Comparison of ENCODE assay signal across 26 cellular contexts in the genomic region with DNA sequence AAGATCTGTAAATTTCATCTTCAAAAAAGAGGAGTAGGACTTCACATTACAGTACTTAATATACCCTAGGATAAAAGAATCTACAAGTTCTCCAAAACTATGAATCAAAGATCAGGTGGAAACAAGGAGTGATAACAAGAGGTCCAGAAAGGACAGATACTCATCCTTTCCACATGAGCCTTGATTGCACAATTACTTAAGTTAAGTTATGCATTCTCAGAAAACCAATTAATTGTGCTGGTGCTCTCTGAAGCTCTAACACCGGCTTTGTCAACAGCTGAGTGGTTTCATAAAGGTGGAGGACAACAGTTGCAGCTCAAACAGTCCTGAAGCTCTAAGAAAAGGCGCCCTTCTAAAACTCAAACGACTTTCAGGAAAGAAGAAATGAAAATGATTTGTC.
DNase-seq lines count a peak whose midpoint lies in the region; ATAC-seq, FAIRE-seq and TF ChIP-seq lines count a peak whose summit lies in the region.
"Had no signal": no experiment of that assay in that cellular context is flagged by ENCODE, and none has a peak within 500 bp of the region (broad histone marks: within the 10 kb centered on the region; RNA-seq: fewer than 3 reads in every experiment).

No MANE protein-coding gene starts in this region.

- H3K9ac ChIP-seq in HepG2 (ENCODE audit: insufficient read depth, low read depth, low read length) (no peak overlapping the region), neural progenitor cell (no peak overlapping the region)

- no peak overlapping the region for H3K4me3 Mint-ChIP-seq in neural progenitor cell
- H3K4me3 Mint-ChIP-seq: CD4-positive, CD25-positive, alpha-beta regulatory T cell; H9; IgD-negative memory B cell had no signal

- ATAC-seq in HepG2 (no peak), right lobe of liver (no peak), GM21526 (IDR thresholded peaks at IDR 0.05; ENCODE audit: low FRiP score, unreplicated experiment) (no peak), psoas muscle (no peak)

- TF ChIP-seq EP300 in HepG2 (IDR thresholded peaks at IDR 0.05; ENCODE audit: low read depth in 2 of 2, low read length in 2 of 2) (no peak), HepG2 (CRISPR knock-in tag; IDR thresholded peaks at IDR 0.05; ENCODE audit: borderline replicate concordance) (no peak)

- H3K27me3 ChIP-seq in HepG2 (ENCODE audit: control insufficient read depth in 1 of 2, insufficient read depth in 2 of 2, low read length in 2 of 2) (no peaks in the 10 kb centered on the region), right lobe of liver (no peaks in the 10 kb centered on the region), neural progenitor cell (no peaks in the 10 kb centered on the region), dorsolateral prefrontal cortex (peaks cover 0 to 9% (median 0%) of the 10 kb centered on the region in 45 donors), psoas muscle (ENCODE audit: insufficient read depth in 3 of 3, low read length in 2 of 3) (no peaks in the 10 kb centered on the region)

- H3K36me3 Mint-ChIP-seq in neural progenitor cell, result no peaks in the 10 kb centered on the region
- H3K36me3 Mint-ChIP-seq: CD4-positive, CD25-positive, alpha-beta regulatory T cell; IgD-negative memory B cell had no signal

- no peak for FAIRE-seq in HepG2 (lab: Jason Lieb, UNC)
- FAIRE-seq: GM18507, RCC 7860 had no signal

- BruUV-seq in HepG2 (replicated peaks; lab: Mats Ljungman, UMichigan), result no TSS peak

- TF ChIP-seq RAD21 in HepG2 (CRISPR knock-in tag; IDR thresholded peaks at IDR 0.05), result no peak

- CTCF ChIA-PET in HepG2 (lab: Yijun Ruan, JAX; ENCODE audit: low intra/inter-chr PET ratio, low total read pairs), result no interaction called here

- H3F3A ChIP-seq in neural progenitor cell (ENCODE audit: low read depth), result no peaks in the 10 kb centered on the region

- H3K36me3 ChIP-seq in HepG2 (replicated peaks in 1 of 2; ENCODE audit: control insufficient read depth in 1 of 2, insufficient read depth in 2 of 2, low read length in 2 of 2) (no peaks in the 10 kb centered on the region), right lobe of liver (no peaks in the 10 kb centered on the region), neural progenitor cell (no peaks in the 10 kb centered on the region), psoas muscle (ENCODE audit: insufficient read depth in 1 of 2, low read depth in 1 of 2) (no peaks in the 10 kb centered on the region)

- no peak for TF ChIP-seq POLR2A in HepG2 (IDR thresholded peaks at IDR 0.05; ENCODE audit: insufficient read depth in 1 of 2, low read depth in 2 of 2, low read length in 2 of 2)
- TF ChIP-seq POLR2A in right lobe of liver (IDR thresholded peaks at IDR 0.05), result no peak

- POLR2A ChIA-PET in HepG2 (lab: Yijun Ruan, JAX), result no interaction called here

- H3K4me1 ChIP-seq in HepG2 (ENCODE audit: insufficient read depth, low read length), result no peaks in the 10 kb centered on the region
- no peaks in the 10 kb centered on the region for H3K4me1 ChIP-seq in right lobe of liver
- H3K4me1 ChIP-seq in neural progenitor cell, result peaks cover 31% of the 10 kb centered on the region
- H3K4me1 ChIP-seq in psoas muscle, result peaks cover 17% of the 10 kb centered on the region

- H3K4me3 ChIP-seq in HepG2 (replicated peaks in 1 of 3; ENCODE audit: insufficient read depth in 1 of 3, low read depth in 2 of 3, low read length in 3 of 3), result no peak overlapping the region
- no peak overlapping the region for H3K4me3 ChIP-seq in right lobe of liver
- H3K4me3 ChIP-seq in neural progenitor cell, result no peak overlapping the region
- H3K4me3 ChIP-seq in dorsolateral prefrontal cortex, result no peak overlapping the region
- H3K4me3 ChIP-seq in psoas muscle, result no peak overlapping the region

- intact Hi-C loops in HepG2 (cut with micrococcal nuclease; ENCODE audit: unreplicated experiment), result no loop called here
- intact Hi-C loops in right lobe of liver (cut with DNase I), result no loop called here
- intact Hi-C loops in dorsolateral prefrontal cortex (cut with DNase I), result no loop called here
- intact Hi-C loops in psoas muscle (cut with DNase I), result no loop called here

- H3K4me2 ChIP-seq in HepG2 (ENCODE audit: low read depth, low read length), result no peak overlapping the region
- H3K4me2 ChIP-seq in neural progenitor cell, result no peak overlapping the region

- no peak for TF ChIP-seq CTCF in HepG2 (CRISPR knock-in tag; IDR thresholded peaks at IDR 0.05)
- TF ChIP-seq CTCF in right lobe of liver (IDR thresholded peaks at IDR 0.05), result no peak
- no peak for TF ChIP-seq CTCF in neural progenitor cell (IDR thresholded peaks at IDR 0.05)
- TF ChIP-seq CTCF in dorsolateral prefrontal cortex (IDR thresholded peaks at IDR 0.05 in 54 of 56, conservative IDR thresholded peaks at IDR 0.05 in 2 of 56; ENCODE audit: low read depth in 1 of 56, partially characterized antibody in 56 of 56), result no peak
- TF ChIP-seq CTCF in psoas muscle (IDR thresholded peaks at IDR 0.05), result no peak

- H3K4me1 Mint-ChIP-seq in neural progenitor cell, result peaks cover 20% of the 10 kb centered on the region
- H3K4me1 Mint-ChIP-seq: CD4-positive, CD25-positive, alpha-beta regulatory T cell; IgD-negative memory B cell had no signal

- no peaks in the 10 kb centered on the region for H3K9me3 ChIP-seq in HepG2 (ENCODE audit: low read length)
- H3K9me3 ChIP-seq in right lobe of liver, result no peaks in the 10 kb centered on the region
- no peaks in the 10 kb centered on the region for H3K9me3 ChIP-seq in neural progenitor cell (ENCODE audit: low read depth)
- no peaks in the 10 kb centered on the region for H3K9me3 ChIP-seq in psoas muscle

- no peaks in the 10 kb centered on the region for H3K9me3 Mint-ChIP-seq in neural progenitor cell
- H3K9me3 Mint-ChIP-seq: H9 had no signal

- peaks cover 2% of the 10 kb centered on the region for H3K27me3 Mint-ChIP-seq in neural progenitor cell (ENCODE audit: insufficient read depth, low read depth)
- H3K27me3 Mint-ChIP-seq: CD4-positive, CD25-positive, alpha-beta regulatory T cell; IgD-negative memory B cell had no signal

- H2AFZ ChIP-seq in HepG2 (ENCODE audit: low read length) (no peak overlapping the region), neural progenitor cell (replicated peaks) (no peak overlapping the region)

- H3K27ac ChIP-seq in HepG2 (ENCODE audit: extremely low read length, insufficient read depth, low read length) (no peak overlapping the region), right lobe of liver (no peak overlapping the region), neural progenitor cell (no peak overlapping the region), dorsolateral prefrontal cortex (no peak overlapping the region), psoas muscle (no peak overlapping the region)
- H3K27ac ChIP-seq: HL-60 had no signal

- 15% methylated on average over 3 of the region's 3 CpGs for WGBS in HepG2 (ENCODE audit: low lambda C conversion rate)
- WGBS in right lobe of liver (ENCODE audit: insufficient coverage, low coverage, low lambda C conversion rate, missing lambda C conversion rate), result 53% methylated on average over 2 of the region's 3 CpGs
- WGBS in psoas muscle, 3 donors, result 63 to 67% (median 65%) methylated on average over 3 of the region's 3 CpGs

- no peak overlapping the region for H3K27ac Mint-ChIP-seq in neural progenitor cell
- H3K27ac Mint-ChIP-seq: CD4-positive, CD25-positive, alpha-beta regulatory T cell; IgD-negative memory B cell had no signal

- no peaks in the 10 kb centered on the region for H3K79me2 ChIP-seq in HepG2 (ENCODE audit: insufficient read depth, low read length)
- no peaks in the 10 kb centered on the region for H3K79me2 ChIP-seq in neural progenitor cell (ENCODE audit: low read depth)

- H4K20me1 ChIP-seq in HepG2 (ENCODE audit: insufficient read depth, low read length), result no peaks in the 10 kb centered on the region
- no peaks in the 10 kb centered on the region for H4K20me1 ChIP-seq in neural progenitor cell (ENCODE audit: low read depth)

- in situ Hi-C loops in HepG2 (cut with HindIII; ENCODE audit: extremely low pct_ligation_motif_present, low pct_unique_long_range_greater_than_20kb), result no loop called here

- DNase-seq in HepG2 (ENCODE audit: low spot score) (no peak), right lobe of liver (no peak), amniotic epithelial cell (ENCODE audit: low read depth) (peak; percentile 62), neural progenitor cell (ENCODE audit: low spot score) (peak; percentile 24), dorsolateral prefrontal cortex (no peak), kidney glomerular epithelial cell (lab: John Stamatoyannopoulos, UW) (no peak), psoas muscle (no peak)
- DNase-seq: 8988T; CD4-positive, CD25-positive, alpha-beta regulatory T cell; COR-L47; DMS153; EL; H9; Kasumi-1; MM.1S; NCI-H1092; NCI-H1436 treated with DMSO at 0.1 percent for 48 hours; NCI-H2029 treated with DMSO at 0.1 percent for 48 hours; NCI-H2171; NCI-H526; Right ventricle myocardium superior had no signal

TF ChIP-seq in HepG2, 621 proteins besides CTCF, POLR2A, EP300 and RAD21:
- TF ChIP-seq CEBPB (IDR thresholded peaks at IDR 0.05; ENCODE audit: borderline replicate concordance, low read depth, low read length), result 0 out of 2 replicates have a peak, but pooled peaks have one; percentile 20
- TF ChIP-seq ZNF639 (CRISPR knock-in tag; conservative IDR thresholded peaks at IDR 0.05), result no peak

Comparison
In these comparisons a context has a peak if more than half of its experiments do, and no peak if none do; other contexts are left out.
1. DNase-seq: peak in amniotic epithelial cell (single experiment) and neural progenitor cell (single experiment); none in HepG2 (single experiment), right lobe of liver (0 of 3), dorsolateral prefrontal cortex (0 of 10), kidney glomerular epithelial cell (single experiment) and psoas muscle (0 of 2).